Comparison of ENCODE assay signal across 7 cellular contexts in the genomic region with DNA sequence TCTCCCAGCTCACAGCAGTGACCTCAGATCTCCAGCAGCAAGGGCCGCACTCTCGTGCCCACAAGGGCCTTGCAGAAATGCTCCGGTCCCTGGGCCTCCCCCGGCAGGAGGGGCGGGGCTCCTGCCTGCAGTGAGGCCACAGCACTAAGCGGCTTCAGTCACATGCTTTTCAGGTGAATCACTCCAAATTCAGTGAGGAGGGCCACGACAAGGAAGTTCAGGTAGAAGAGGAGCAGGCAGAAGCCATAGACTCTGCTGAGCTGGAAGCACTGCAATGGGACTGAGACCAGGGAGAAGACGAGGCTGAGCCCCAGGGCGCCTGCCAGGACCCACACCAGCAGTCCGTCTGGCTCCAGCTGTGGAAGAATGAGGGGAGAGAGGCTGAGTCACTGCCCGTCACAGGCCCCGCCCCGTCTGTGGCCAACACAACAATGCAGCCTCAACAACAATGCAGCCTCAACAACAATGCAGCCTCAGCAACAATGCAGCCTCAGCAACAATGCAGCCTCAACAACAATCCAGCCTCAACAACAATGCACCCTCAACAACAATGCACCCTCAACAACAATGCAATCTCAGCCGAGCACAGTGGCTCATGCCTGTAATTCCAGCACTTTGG. TPM values are rescaled to one million over a fixed set of nuclear protein-coding genes. Genes with fewer than 3 reads are reported as not detected.
DNase-seq lines count a peak whose midpoint lies in the region; ATAC-seq and TF ChIP-seq lines count a peak whose summit lies in the region.

No MANE protein-coding gene starts in this region.

- peak overlapping the region; percentile 51 for H3K27ac Mint-ChIP-seq in activated naive CD8-positive, alpha-beta T cell treated with anti-CD3 and anti-CD28 coated beads, Interleukin-2, amount 10 ng/mL, durations not matched to agents 7 days and 5 days

- POLR2A ChIA-PET in activated naive CD8-positive, alpha-beta T cell treated with anti-CD3 and anti-CD28 coated beads, Interleukin-2, amount 10 ng/mL, durations not matched to agents 7 days and 5 days (lab: Charles Lee) = no interaction called here

- no peaks in the 10 kb centered on the region for H3K9me3 Mint-ChIP-seq in activated naive CD8-positive, alpha-beta T cell treated with anti-CD3 and anti-CD28 coated beads, Interleukin-2, amount 10 ng/mL, durations not matched to agents 7 days and 5 days

- no peaks in the 10 kb centered on the region for H3K27me3 ChIP-seq in right atrium auricular region

- no peak for TF ChIP-seq CTCF in HFF-Myc (IDR thresholded peaks at IDR 0.05; ENCODE audit: low read depth, low read length, missing control alignments)
- TF ChIP-seq CTCF in right atrium auricular region (IDR thresholded peaks at IDR 0.05) = no peak

- H3K27me3 Mint-ChIP-seq in activated naive CD8-positive, alpha-beta T cell treated with anti-CD3 and anti-CD28 coated beads, Interleukin-2, amount 10 ng/mL, durations not matched to agents 7 days and 5 days = no peaks in the 10 kb centered on the region

- H3K4me3 ChIP-seq in HFF-Myc (replicated peaks; ENCODE audit: low read depth, low read length) (no peak overlapping the region), right atrium auricular region (no peak overlapping the region), skin epidermis (no peak overlapping the region)

- H3K4me3 Mint-ChIP-seq in activated naive CD8-positive, alpha-beta T cell treated with anti-CD3 and anti-CD28 coated beads, Interleukin-2, amount 10 ng/mL, durations not matched to agents 7 days and 5 days = no peak overlapping the region

- ATAC-seq in activated naive CD8-positive, alpha-beta T cell treated with anti-CD3 and anti-CD28 coated beads, Interleukin-2, amount 10 ng/mL, durations not matched to agents 7 days and 5 days (ENCODE audit: low read depth) = no peak
- ATAC-seq in GM18873 (IDR thresholded peaks at IDR 0.05; ENCODE audit: low FRiP score, unreplicated experiment) (no peak), HG02759 (IDR thresholded peaks at IDR 0.05; ENCODE audit: unreplicated experiment) (no peak), GM18907 (IDR thresholded peaks at IDR 0.05; ENCODE audit: unreplicated experiment) (no peak)

- H3K36me3 ChIP-seq in right atrium auricular region = peaks cover 32% of the 10 kb centered on the region

- peak overlapping the region; percentile 84 to 86 for H3K27ac ChIP-seq in right atrium auricular region
- H3K27ac ChIP-seq in skin epidermis = peak overlapping the region in 20 of 21 experiments; percentile 25 to 78 (median 55)

- peaks cover 15% of the 10 kb centered on the region for H3K4me1 Mint-ChIP-seq in activated naive CD8-positive, alpha-beta T cell treated with anti-CD3 and anti-CD28 coated beads, Interleukin-2, amount 10 ng/mL, durations not matched to agents 7 days and 5 days

- DNase-seq in HFF-Myc (ENCODE audit: extremely low read depth, low read depth) = peak; percentile 39
- DNase-seq in activated naive CD8-positive, alpha-beta T cell treated with anti-CD3 and anti-CD28 coated beads, Interleukin-2, amount 10 ng/mL, durations not matched to agents 7 days and 5 days = no peak
- peak; percentile 80 for DNase-seq in right atrium auricular region (ENCODE audit: low spot score)

- H3K4me1 ChIP-seq in right atrium auricular region = peaks cover 0 to 51% of the 10 kb centered on the region in 2 donors

- peaks cover 21% of the 10 kb centered on the region for H3K36me3 Mint-ChIP-seq in activated naive CD8-positive, alpha-beta T cell treated with anti-CD3 and anti-CD28 coated beads, Interleukin-2, amount 10 ng/mL, durations not matched to agents 7 days and 5 days

- no peaks in the 10 kb centered on the region for H3K9me3 ChIP-seq in right atrium auricular region

RNA-seq across cellular contexts. Expression of gene SLC8B1, which starts 35.2 kb away (rescaled TPM):
- total RNA-seq in activated naive CD8-positive, alpha-beta T cell treated with anti-CD3 and anti-CD28 coated beads, Interleukin-2, amount 10 ng/mL, durations not matched to agents 7 days and 5 days = 10 to 100 TPM; 42.1 to 42.4 TPM
- 10 to 100 TPM; 17.1 to 18.8 TPM for total RNA-seq in right atrium auricular region

RNA-seq across cellular contexts. Expression of gene PLBD2, which starts 58.7 kb away (rescaled TPM):
- 10 to 100 TPM; 12.8 to 13.6 TPM for total RNA-seq in activated naive CD8-positive, alpha-beta T cell treated with anti-CD3 and anti-CD28 coated beads, Interleukin-2, amount 10 ng/mL, durations not matched to agents 7 days and 5 days
- 10 to 100 TPM; 38.2 to 43.0 TPM for total RNA-seq in right atrium auricular region
